ENCODE assay signal across 1 cellular context in the genomic region with DNA sequence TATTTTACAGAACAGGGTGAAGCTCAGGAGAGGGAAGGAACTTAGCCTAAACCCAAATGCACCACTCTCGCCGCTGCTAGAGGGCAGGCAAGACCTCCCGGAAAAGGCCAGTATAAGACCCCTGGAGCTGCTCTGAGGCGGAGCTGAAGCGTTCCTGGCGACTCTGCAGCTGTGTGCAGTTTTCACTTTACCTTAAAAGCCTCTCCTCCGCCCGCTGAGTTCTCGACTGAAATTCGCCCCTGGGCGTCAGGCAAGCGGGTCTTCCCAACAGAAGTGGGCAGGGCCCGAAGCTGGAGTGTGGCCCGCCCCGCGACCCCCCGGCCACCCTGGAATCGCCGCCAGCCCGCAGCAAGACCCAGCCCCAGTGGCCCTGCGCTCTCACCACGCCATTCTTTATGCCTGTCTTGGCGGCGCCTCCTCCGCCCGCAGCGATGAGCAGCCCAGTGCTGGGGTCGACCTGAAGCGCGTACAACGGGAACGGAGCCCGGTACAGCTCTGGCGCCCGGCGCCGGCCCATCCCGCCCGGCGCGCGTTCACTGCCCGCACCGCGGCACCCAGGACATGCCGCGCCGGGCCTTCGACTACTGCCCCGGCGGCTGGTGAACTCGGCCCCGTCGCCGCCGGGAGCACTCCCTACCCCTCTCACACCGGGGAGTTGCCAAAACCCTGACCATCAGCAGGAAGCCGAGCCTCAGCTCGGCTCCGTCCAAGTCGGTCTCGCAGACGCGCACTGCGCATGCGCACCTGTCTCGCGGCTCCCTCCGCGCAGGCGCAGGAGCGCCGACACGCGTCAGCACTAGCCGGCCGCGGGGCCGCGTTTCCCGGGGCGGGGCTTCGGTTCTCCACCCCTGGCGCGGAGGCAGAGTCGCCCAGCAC.
A peak's percentile ranks its signal among the peaks of the same experiment; 100 is the strongest.
TF ChIP-seq lines count a peak whose summit lies in the region.

A gene with protein sequence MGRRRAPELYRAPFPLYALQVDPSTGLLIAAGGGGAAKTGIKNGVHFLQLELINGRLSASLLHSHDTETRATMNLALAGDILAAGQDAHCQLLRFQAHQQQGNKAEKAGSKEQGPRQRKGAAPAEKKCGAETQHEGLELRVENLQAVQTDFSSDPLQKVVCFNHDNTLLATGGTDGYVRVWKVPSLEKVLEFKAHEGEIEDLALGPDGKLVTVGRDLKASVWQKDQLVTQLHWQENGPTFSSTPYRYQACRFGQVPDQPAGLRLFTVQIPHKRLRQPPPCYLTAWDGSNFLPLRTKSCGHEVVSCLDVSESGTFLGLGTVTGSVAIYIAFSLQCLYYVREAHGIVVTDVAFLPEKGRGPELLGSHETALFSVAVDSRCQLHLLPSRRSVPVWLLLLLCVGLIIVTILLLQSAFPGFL (minus strand): TSS at position 732 of the 876 bp plus-strand sequence. CDS start 215 bp downstream, at position 517.

TF ChIP-seq in HepG2, 621 proteins besides CTCF, POLR2A, EP300 and RAD21 (continued from another document and continues in another):
- TF ChIP-seq, protein P1, sequence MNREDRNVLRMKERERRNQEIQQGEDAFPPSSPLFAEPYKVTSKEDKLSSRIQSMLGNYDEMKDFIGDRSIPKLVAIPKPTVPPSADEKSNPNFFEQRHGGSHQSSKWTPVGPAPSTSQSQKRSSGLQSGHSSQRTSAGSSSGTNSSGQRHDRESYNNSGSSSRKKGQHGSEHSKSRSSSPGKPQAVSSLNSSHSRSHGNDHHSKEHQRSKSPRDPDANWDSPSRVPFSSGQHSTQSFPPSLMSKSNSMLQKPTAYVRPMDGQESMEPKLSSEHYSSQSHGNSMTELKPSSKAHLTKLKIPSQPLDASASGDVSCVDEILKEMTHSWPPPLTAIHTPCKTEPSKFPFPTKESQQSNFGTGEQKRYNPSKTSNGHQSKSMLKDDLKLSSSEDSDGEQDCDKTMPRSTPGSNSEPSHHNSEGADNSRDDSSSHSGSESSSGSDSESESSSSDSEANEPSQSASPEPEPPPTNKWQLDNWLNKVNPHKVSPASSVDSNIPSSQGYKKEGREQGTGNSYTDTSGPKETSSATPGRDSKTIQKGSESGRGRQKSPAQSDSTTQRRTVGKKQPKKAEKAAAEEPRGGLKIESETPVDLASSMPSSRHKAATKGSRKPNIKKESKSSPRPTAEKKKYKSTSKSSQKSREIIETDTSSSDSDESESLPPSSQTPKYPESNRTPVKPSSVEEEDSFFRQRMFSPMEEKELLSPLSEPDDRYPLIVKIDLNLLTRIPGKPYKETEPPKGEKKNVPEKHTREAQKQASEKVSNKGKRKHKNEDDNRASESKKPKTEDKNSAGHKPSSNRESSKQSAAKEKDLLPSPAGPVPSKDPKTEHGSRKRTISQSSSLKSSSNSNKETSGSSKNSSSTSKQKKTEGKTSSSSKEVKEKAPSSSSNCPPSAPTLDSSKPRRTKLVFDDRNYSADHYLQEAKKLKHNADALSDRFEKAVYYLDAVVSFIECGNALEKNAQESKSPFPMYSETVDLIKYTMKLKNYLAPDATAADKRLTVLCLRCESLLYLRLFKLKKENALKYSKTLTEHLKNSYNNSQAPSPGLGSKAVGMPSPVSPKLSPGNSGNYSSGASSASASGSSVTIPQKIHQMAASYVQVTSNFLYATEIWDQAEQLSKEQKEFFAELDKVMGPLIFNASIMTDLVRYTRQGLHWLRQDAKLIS (CRISPR knock-in tag; IDR thresholded peaks at IDR 0.05) = 0 out of 2 replicates have a peak, but pooled peaks have one; percentile 20
- TF ChIP-seq SIN3A (IDR thresholded peaks at IDR 0.05; ENCODE audit: borderline replicate concordance, low read depth, low read length) = peak; percentile 69; the same call in 1 of the 2 replicates
- peak; percentile 73 for TF ChIP-seq EEA1 (CRISPR knock-in tag; IDR thresholded peaks at IDR 0.05; ENCODE audit: borderline replicate concordance)
- TF ChIP-seq, protein P2, sequence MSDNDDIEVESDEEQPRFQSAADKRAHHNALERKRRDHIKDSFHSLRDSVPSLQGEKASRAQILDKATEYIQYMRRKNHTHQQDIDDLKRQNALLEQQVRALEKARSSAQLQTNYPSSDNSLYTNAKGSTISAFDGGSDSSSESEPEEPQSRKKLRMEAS (IDR thresholded peaks at IDR 0.05) = peak; percentile 69
- 0 out of 2 replicates have a peak, but pooled peaks have one; percentile 62 for TF ChIP-seq ZSCAN29 (CRISPR knock-in tag; conservative IDR thresholded peaks at IDR 0.05)
- TF ChIP-seq, protein P3, sequence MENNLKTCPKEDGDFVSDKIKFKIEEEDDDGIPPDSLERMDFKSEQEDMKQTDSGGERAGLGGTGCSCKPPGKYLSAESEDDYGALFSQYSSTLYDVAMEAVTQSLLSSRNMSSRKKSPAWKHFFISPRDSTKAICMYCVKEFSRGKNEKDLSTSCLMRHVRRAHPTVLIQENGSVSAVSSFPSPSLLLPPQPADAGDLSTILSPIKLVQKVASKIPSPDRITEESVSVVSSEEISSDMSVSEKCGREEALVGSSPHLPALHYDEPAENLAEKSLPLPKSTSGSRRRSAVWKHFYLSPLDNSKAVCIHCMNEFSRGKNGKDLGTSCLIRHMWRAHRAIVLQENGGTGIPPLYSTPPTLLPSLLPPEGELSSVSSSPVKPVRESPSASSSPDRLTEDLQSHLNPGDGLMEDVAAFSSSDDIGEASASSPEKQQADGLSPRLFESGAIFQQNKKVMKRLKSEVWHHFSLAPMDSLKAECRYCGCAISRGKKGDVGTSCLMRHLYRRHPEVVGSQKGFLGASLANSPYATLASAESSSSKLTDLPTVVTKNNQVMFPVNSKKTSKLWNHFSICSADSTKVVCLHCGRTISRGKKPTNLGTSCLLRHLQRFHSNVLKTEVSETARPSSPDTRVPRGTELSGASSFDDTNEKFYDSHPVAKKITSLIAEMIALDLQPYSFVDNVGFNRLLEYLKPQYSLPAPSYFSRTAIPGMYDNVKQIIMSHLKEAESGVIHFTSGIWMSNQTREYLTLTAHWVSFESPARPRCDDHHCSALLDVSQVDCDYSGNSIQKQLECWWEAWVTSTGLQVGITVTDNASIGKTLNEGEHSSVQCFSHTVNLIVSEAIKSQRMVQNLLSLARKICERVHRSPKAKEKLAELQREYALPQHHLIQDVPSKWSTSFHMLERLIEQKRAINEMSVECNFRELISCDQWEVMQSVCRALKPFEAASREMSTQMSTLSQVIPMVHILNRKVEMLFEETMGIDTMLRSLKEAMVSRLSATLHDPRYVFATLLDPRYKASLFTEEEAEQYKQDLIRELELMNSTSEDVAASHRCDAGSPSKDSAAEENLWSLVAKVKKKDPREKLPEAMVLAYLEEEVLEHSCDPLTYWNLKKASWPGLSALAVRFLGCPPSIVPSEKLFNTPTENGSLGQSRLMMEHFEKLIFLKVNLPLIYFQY (CRISPR knock-in tag; IDR thresholded peaks at IDR 0.05; ENCODE audit: borderline replicate concordance) = 0 out of 2 replicates have a peak, but pooled peaks have one; percentile 42
- TF ChIP-seq HCFC1 (IDR thresholded peaks at IDR 0.05; ENCODE audit: low read depth, low read length) = peak; percentile 49; the same call in 1 of the 2 replicates
- TF ChIP-seq ZBTB7A (CRISPR knock-in tag; IDR thresholded peaks at IDR 0.05) = peak; percentile 67; the same call in 1 of the 2 replicates
- TF ChIP-seq, protein P4, sequence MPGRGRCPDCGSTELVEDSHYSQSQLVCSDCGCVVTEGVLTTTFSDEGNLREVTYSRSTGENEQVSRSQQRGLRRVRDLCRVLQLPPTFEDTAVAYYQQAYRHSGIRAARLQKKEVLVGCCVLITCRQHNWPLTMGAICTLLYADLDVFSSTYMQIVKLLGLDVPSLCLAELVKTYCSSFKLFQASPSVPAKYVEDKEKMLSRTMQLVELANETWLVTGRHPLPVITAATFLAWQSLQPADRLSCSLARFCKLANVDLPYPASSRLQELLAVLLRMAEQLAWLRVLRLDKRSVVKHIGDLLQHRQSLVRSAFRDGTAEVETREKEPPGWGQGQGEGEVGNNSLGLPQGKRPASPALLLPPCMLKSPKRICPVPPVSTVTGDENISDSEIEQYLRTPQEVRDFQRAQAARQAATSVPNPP (CRISPR knock-in tag; IDR thresholded peaks at IDR 0.05) = peak; percentile 71; the same call in 1 of the 2 replicates
- TF ChIP-seq, protein P5, sequence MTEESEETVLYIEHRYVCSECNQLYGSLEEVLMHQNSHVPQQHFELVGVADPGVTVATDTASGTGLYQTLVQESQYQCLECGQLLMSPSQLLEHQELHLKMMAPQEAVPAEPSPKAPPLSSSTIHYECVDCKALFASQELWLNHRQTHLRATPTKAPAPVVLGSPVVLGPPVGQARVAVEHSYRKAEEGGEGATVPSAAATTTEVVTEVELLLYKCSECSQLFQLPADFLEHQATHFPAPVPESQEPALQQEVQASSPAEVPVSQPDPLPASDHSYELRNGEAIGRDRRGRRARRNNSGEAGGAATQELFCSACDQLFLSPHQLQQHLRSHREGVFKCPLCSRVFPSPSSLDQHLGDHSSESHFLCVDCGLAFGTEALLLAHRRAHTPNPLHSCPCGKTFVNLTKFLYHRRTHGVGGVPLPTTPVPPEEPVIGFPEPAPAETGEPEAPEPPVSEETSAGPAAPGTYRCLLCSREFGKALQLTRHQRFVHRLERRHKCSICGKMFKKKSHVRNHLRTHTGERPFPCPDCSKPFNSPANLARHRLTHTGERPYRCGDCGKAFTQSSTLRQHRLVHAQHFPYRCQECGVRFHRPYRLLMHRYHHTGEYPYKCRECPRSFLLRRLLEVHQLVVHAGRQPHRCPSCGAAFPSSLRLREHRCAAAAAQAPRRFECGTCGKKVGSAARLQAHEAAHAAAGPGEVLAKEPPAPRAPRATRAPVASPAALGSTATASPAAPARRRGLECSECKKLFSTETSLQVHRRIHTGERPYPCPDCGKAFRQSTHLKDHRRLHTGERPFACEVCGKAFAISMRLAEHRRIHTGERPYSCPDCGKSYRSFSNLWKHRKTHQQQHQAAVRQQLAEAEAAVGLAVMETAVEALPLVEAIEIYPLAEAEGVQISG (CRISPR knock-in tag; IDR thresholded peaks at IDR 0.05) = peak; percentile 74
- peak; percentile 44; the same call in 1 of the 2 replicates for TF ChIP-seq HOXA5 (CRISPR knock-in tag; IDR thresholded peaks at IDR 0.05)
- TF ChIP-seq MTA1 (CRISPR knock-in tag; IDR thresholded peaks at IDR 0.05; ENCODE audit: borderline replicate concordance) = no peak
- peak; percentile 44; the same call in 1 of the 2 replicates for TF ChIP-seq ZNF441 (CRISPR knock-in tag; IDR thresholded peaks at IDR 0.05; ENCODE audit: borderline replicate concordance)
- TF ChIP-seq, protein P6, sequence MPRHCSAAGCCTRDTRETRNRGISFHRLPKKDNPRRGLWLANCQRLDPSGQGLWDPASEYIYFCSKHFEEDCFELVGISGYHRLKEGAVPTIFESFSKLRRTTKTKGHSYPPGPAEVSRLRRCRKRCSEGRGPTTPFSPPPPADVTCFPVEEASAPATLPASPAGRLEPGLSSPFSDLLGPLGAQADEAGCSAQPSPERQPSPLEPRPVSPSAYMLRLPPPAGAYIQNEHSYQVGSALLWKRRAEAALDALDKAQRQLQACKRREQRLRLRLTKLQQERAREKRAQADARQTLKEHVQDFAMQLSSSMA (CRISPR knock-in tag; IDR thresholded peaks at IDR 0.05) = no peak
- no peak for TF ChIP-seq CBX1 (IDR thresholded peaks at IDR 0.05; ENCODE audit: low read depth)
- TF ChIP-seq NFYC (CRISPR knock-in tag; IDR thresholded peaks at IDR 0.05) = peak; percentile 12; the same call in 1 of the 2 replicates
- TF ChIP-seq, protein P7, sequence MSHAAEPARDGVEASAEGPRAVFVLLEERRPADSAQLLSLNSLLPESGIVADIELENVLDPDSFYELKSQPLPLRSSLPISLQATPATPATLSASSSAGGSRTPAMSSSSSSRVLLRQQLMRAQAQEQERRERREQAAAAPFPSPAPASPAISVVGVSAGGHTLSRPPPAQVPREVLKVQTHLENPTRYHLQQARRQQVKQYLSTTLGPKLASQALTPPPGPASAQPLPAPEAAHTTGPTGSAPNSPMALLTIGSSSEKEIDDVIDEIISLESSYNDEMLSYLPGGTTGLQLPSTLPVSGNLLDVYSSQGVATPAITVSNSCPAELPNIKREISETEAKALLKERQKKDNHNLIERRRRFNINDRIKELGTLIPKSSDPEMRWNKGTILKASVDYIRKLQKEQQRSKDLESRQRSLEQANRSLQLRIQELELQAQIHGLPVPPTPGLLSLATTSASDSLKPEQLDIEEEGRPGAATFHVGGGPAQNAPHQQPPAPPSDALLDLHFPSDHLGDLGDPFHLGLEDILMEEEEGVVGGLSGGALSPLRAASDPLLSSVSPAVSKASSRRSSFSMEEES (CRISPR knock-in tag; IDR thresholded peaks at IDR 0.05) = 0 out of 2 replicates have a peak, but pooled peaks have one; percentile 12
